Comparison of ENCODE assay signal across 8 cellular contexts in the genomic region with DNA sequence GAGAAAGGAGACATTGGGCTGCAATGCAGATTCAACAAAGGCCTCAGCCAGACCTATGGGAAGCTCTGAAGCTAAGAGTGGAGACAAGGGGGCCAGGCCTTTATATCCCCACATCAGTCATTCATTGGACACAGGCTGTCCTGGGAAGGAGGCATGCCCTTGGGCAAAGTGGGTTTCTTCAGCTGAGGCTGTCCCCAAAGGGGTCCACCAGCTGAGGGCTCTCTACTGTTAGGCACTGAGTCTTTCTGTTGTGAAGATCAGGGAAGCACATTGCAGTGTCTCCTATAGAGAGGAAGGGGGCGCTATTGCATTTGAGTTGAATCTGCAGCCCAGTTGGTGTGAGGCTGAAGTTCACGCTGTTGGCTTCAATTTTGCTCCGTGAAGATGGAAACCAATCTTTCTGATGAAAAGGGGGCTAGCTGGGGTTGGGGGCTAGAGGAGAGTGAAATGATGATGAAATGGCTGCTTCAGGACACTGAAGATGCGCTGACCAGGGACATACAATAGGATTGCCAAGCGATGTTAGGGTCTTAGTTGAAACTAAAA.
A peak's percentile ranks its signal among the peaks of the same experiment; 100 is the strongest.
DNase-seq lines count a peak whose midpoint lies in the region; ATAC-seq and TF ChIP-seq lines count a peak whose summit lies in the region.

No MANE protein-coding gene starts in this region.

- POLR2A ChIA-PET in GM10248 (lab: Yijun Ruan, JAX), result no interaction called here

- H3K4me1 Mint-ChIP-seq in stimulated activated naive B cell treated with anti-CD40 and anti-IgM and Interleukin-4, amounts not matched to agents 10 μg/mL and 1 μg/mL and 100 μg/mL, for 72 hours, result peaks cover 2 to 8% of the 10 kb centered on the region in 2 donors

- DNase-seq in GM10248 (ENCODE audit: extremely low spot score) (peak; percentile 80), NCI-H1694 treated with DMSO at 0.1 percent for 48 hours (lab: John Stamatoyannopoulos, UW) (peak; percentile 91), T-helper 22 cell (ENCODE audit: low read depth) (peak; percentile 5), cardiac fibroblast (ENCODE audit: low read depth in 2 of 2) (peak; percentile 77 to 80), kidney tubule cell (ENCODE audit: low spot score) (peak; percentile 70)
- DNase-seq in stimulated activated naive B cell treated with anti-CD40 and anti-IgM and Interleukin-4, amounts not matched to agents 10 μg/mL and 1 μg/mL and 100 μg/mL, for 72 hours, result peak; percentile 34

- no peak overlapping the region for H3K4me3 ChIP-seq in cardiac fibroblast (replicated peaks in 1 of 2; ENCODE audit: low read depth in 2 of 2, low read length in 2 of 2)

- peaks cover 0 to 7% of the 10 kb centered on the region in 2 donors for H3K27me3 Mint-ChIP-seq in stimulated activated naive B cell treated with anti-CD40 and anti-IgM and Interleukin-4, amounts not matched to agents 10 μg/mL and 1 μg/mL and 100 μg/mL, for 72 hours

- TF ChIP-seq CTCF in 22Rv1 (IDR thresholded peaks at IDR 0.05) (peak; percentile 75), GM10248 (IDR thresholded peaks at IDR 0.05; ENCODE audit: control extremely low read depth, extremely low read depth, low read depth, missing control alignments) (peak; percentile 55), cardiac fibroblast (IDR thresholded peaks at IDR 0.05; ENCODE audit: low read depth, low read length) (peak; percentile 78)

- no peaks in the 10 kb centered on the region for H3K9me3 Mint-ChIP-seq in stimulated activated naive B cell treated with anti-CD40 and anti-IgM and Interleukin-4, amounts not matched to agents 10 μg/mL and 1 μg/mL and 100 μg/mL, for 72 hours

- no peak overlapping the region for H3K27ac ChIP-seq in 22Rv1

- no peak overlapping the region for H3K27ac Mint-ChIP-seq in stimulated activated naive B cell treated with anti-CD40 and anti-IgM and Interleukin-4, amounts not matched to agents 10 μg/mL and 1 μg/mL and 100 μg/mL, for 72 hours

- no peak overlapping the region for H3K4me3 Mint-ChIP-seq in stimulated activated naive B cell treated with anti-CD40 and anti-IgM and Interleukin-4, amounts not matched to agents 10 μg/mL and 1 μg/mL and 100 μg/mL, for 72 hours

- H3K36me3 Mint-ChIP-seq in stimulated activated naive B cell treated with anti-CD40 and anti-IgM and Interleukin-4, amounts not matched to agents 10 μg/mL and 1 μg/mL and 100 μg/mL, for 72 hours, result no peaks in the 10 kb centered on the region

- CTCF ChIA-PET in GM10248 (lab: Yijun Ruan, JAX), result interaction anchor here (0.7 to 3.3 kb wide), 24 partner anchors 10 to 373 kb away, joined by 3 to 25 read pairs (median 4); a partner anchor contains a TSS

- ATAC-seq in HG02678 (IDR thresholded peaks at IDR 0.05; ENCODE audit: unreplicated experiment), result peak; percentile 76
- peak; percentile 89 to 92 for ATAC-seq in stimulated activated naive B cell treated with anti-CD40 and anti-IgM and Interleukin-4, amounts not matched to agents 10 μg/mL and 1 μg/mL and 100 μg/mL, for 72 hours (replicated peaks)

Comparison
In these comparisons a context has a peak if more than half of its experiments do, and no peak if none do; other contexts are left out.
1. DNase-seq: peak in every context shown above with its lines; median percentile 91 in NCI-H1694 treated with DMSO at 0.1 percent for 48 hours; 80 in GM10248; 78 in cardiac fibroblast; 70 in kidney tubule cell; 34 in stimulated activated naive B cell treated with anti-CD40 and anti-IgM and Interleukin-4, amounts not matched to agents 10 μg/mL and 1 μg/mL and 100 μg/mL, for 72 hours; 5 in T-helper 22 cell.